Comparison of ENCODE assay signal across 1 cellular context in genomic region chr16:24921229-24921628, GRCh38.
TF ChIP-seq lines count a peak whose summit lies in the region.

No MANE protein-coding gene starts in this region.

TF ChIP-seq in IMR-90, 13 proteins besides CTCF, POLR2A, EP300 and RAD21 (continued from another document):
- no peak for TF ChIP-seq USF2 (IDR thresholded peaks at IDR 0.05; ENCODE audit: low read depth, low read length)
- TF ChIP-seq SMC3 (IDR thresholded peaks at IDR 0.05; ENCODE audit: low read depth, low read length), result no peak
